ENCODE assay signal across 8 cellular contexts in genomic region chr10:26215923-26216576, GRCh38. TPM values are rescaled to one million over a fixed set of nuclear protein-coding genes. Genes with fewer than 3 reads are reported as not detected.
DNase-seq lines count a peak whose midpoint lies in the region; ATAC-seq and FAIRE-seq lines count a peak whose summit lies in the region.

No MANE protein-coding gene starts in this region.

- peaks cover 27% of the 10 kb centered on the region for H3K4me1 Mint-ChIP-seq in activated naive CD8-positive, alpha-beta T cell treated with anti-CD3 and anti-CD28 coated beads, Interleukin-2, amount 10 ng/mL, durations not matched to agents 7 days and 5 days

- peak; percentile 59 for DNase-seq in activated naive CD8-positive, alpha-beta T cell treated with anti-CD3 and anti-CD28 coated beads, Interleukin-2, amount 10 ng/mL, durations not matched to agents 7 days and 5 days
- DNase-seq in mesenchymal stem cell (no peak), urothelium cell line (ENCODE audit: low spot score) (peak; percentile 81), SJCRH30 (no peak), GM19239 (ENCODE audit: insufficient read length, low spot score) (no peak)

- peaks cover 0 to 40% (median 34%) of the 10 kb centered on the region in 11 experiments; a peak in 18 of 22 replicates for H4K20me1 ChIP-seq in BLaER1 treated with 17β-estradiol and CSF1 and Interleukin-3, amounts not matched to agents 10 nM and 100 nM

- no peaks in the 10 kb centered on the region for H3K36me3 ChIP-seq in BLaER1 treated with 17β-estradiol and CSF1 and Interleukin-3, amounts not matched to agents 10 nM and 100 nM
- H3K36me3 ChIP-seq in HUES6 (ENCODE audit: control insufficient read depth, insufficient read depth, low read length) (no peaks in the 10 kb centered on the region), mesenchymal stem cell (ENCODE audit: control insufficient read depth in 1 of 2, insufficient read depth in 2 of 2, low read depth in 1 of 2, low read length in 2 of 2) (no peaks in the 10 kb centered on the region), SJCRH30 (no peaks in the 10 kb centered on the region)

- H3K14ac ChIP-seq in mesenchymal stem cell (ENCODE audit: low read length in 2 of 2): no peak overlapping the region

- no peaks in the 10 kb centered on the region for H3K79me1 ChIP-seq in mesenchymal stem cell (replicated peaks; ENCODE audit: low read length, poor library complexity, severe bottlenecking)

- no peak overlapping the region for H4K8ac ChIP-seq in mesenchymal stem cell (ENCODE audit: low read length)

- no peak overlapping the region for H2AK5ac ChIP-seq in mesenchymal stem cell (ENCODE audit: low read length, severe bottlenecking)

- no peak overlapping the region for H3K27ac ChIP-seq in BLaER1 treated with 17β-estradiol and CSF1 and Interleukin-3, amounts not matched to agents 10 nM and 100 nM
- H3K27ac ChIP-seq in HUES6 (ENCODE audit: low read depth, low read length) (no peak overlapping the region), mesenchymal stem cell (ENCODE audit: low read length, poor library complexity, severe bottlenecking) (no peak overlapping the region), SJCRH30 (no peak overlapping the region)

- no peak overlapping the region for H3K18ac ChIP-seq in mesenchymal stem cell (ENCODE audit: low read depth in 1 of 2, low read length in 2 of 2)

- no peak overlapping the region for H2BK120ac ChIP-seq in mesenchymal stem cell (ENCODE audit: low read depth, low read length)

- peaks cover 37 to 44% (median 41%) of the 10 kb centered on the region in 10 experiments for H3K4me1 ChIP-seq in BLaER1 treated with 17β-estradiol and CSF1 and Interleukin-3, amounts not matched to agents 10 nM and 100 nM
- H3K4me1 ChIP-seq in HUES6 (ENCODE audit: control insufficient read depth, insufficient read depth, low read length): peaks cover 45% of the 10 kb centered on the region
- peaks cover 22% of the 10 kb centered on the region for H3K4me1 ChIP-seq in mesenchymal stem cell (ENCODE audit: control insufficient read depth, insufficient read depth, low read depth, low read length)
- H3K4me1 ChIP-seq in SJCRH30: no peaks in the 10 kb centered on the region

- peaks cover 5% of the 10 kb centered on the region for H3K36me3 Mint-ChIP-seq in activated naive CD8-positive, alpha-beta T cell treated with anti-CD3 and anti-CD28 coated beads, Interleukin-2, amount 10 ng/mL, durations not matched to agents 7 days and 5 days

- H3K23ac ChIP-seq in mesenchymal stem cell (ENCODE audit: low read length in 2 of 2): no peak overlapping the region

- peaks cover 95 to 100% (median 100%) of the 10 kb centered on the region in 11 experiments for H3K27me3 ChIP-seq in BLaER1 treated with 17β-estradiol and CSF1 and Interleukin-3, amounts not matched to agents 10 nM and 100 nM
- H3K27me3 ChIP-seq in HUES6 (ENCODE audit: control insufficient read depth, insufficient read depth, low read length) (peaks cover 100% of the 10 kb centered on the region), mesenchymal stem cell (ENCODE audit: control insufficient read depth in 1 of 2, insufficient read depth in 1 of 2, low read length in 2 of 2) (peaks cover 85 to 100% of the 10 kb centered on the region in 2 experiments), SJCRH30 (peaks cover 15% of the 10 kb centered on the region)

- peak; percentile 66 for ATAC-seq in activated naive CD8-positive, alpha-beta T cell treated with anti-CD3 and anti-CD28 coated beads, Interleukin-2, amount 10 ng/mL, durations not matched to agents 7 days and 5 days (ENCODE audit: low read depth)
- no peak for ATAC-seq in HG02840 (IDR thresholded peaks at IDR 0.05; ENCODE audit: low FRiP score, unreplicated experiment)

- peaks cover 16 to 39% (median 32%) of the 10 kb centered on the region in 11 experiments; a peak in 21 of 22 replicates for H3K9me3 ChIP-seq in BLaER1 treated with 17β-estradiol and CSF1 and Interleukin-3, amounts not matched to agents 10 nM and 100 nM (replicated peaks in 1 of 11)
- H3K9me3 ChIP-seq in HUES6 (ENCODE audit: control insufficient read depth, insufficient read depth, low read depth, low read length) (no peaks in the 10 kb centered on the region), mesenchymal stem cell (ENCODE audit: control insufficient read depth, low read length) (peaks cover 4% of the 10 kb centered on the region), SJCRH30 (replicated peaks) (no peaks in the 10 kb centered on the region)

- POLR2A ChIA-PET in activated naive CD8-positive, alpha-beta T cell treated with anti-CD3 and anti-CD28 coated beads, Interleukin-2, amount 10 ng/mL, durations not matched to agents 7 days and 5 days (lab: Charles Lee): no interaction called here

- peak overlapping the region; percentile 49 to 66 (median 55) for H3K4me3 ChIP-seq in BLaER1 treated with 17β-estradiol and CSF1 and Interleukin-3, amounts not matched to agents 10 nM and 100 nM
- H3K4me3 ChIP-seq in HUES6 (ENCODE audit: low read depth, low read length) (peak overlapping the region; percentile 58), mesenchymal stem cell (ENCODE audit: insufficient read depth in 1 of 2, low read depth in 1 of 2, low read length in 2 of 2) (peak overlapping the region in 1 of 2 experiments; percentile 32), SJCRH30 (no peak overlapping the region)

- WGBS in mesenchymal stem cell: 2% methylated on average over 57 of the region's 57 CpGs

- H2BK5ac ChIP-seq in mesenchymal stem cell (ENCODE audit: low read depth, low read length, poor library complexity, severe bottlenecking): no peak overlapping the region

- no peaks in the 10 kb centered on the region for H3K9me3 Mint-ChIP-seq in activated naive CD8-positive, alpha-beta T cell treated with anti-CD3 and anti-CD28 coated beads, Interleukin-2, amount 10 ng/mL, durations not matched to agents 7 days and 5 days

- peak overlapping the region; percentile 62 for H3K4me3 Mint-ChIP-seq in activated naive CD8-positive, alpha-beta T cell treated with anti-CD3 and anti-CD28 coated beads, Interleukin-2, amount 10 ng/mL, durations not matched to agents 7 days and 5 days

- no peak overlapping the region for H4K91ac ChIP-seq in mesenchymal stem cell (ENCODE audit: low read length)

- H3K27me3 Mint-ChIP-seq in activated naive CD8-positive, alpha-beta T cell treated with anti-CD3 and anti-CD28 coated beads, Interleukin-2, amount 10 ng/mL, durations not matched to agents 7 days and 5 days: peaks cover 88% of the 10 kb centered on the region

- H2BK15ac ChIP-seq in mesenchymal stem cell (ENCODE audit: low read depth, poor library complexity, severe bottlenecking): no peak overlapping the region

- FAIRE-seq in urothelium cell line (lab: Jason Lieb, UNC) (no peak), GM19239 (lab: Jason Lieb, UNC) (no peak)

- H3K9ac ChIP-seq in BLaER1 treated with 17β-estradiol and CSF1 and Interleukin-3, amounts not matched to agents 10 nM and 100 nM: peak overlapping the region in 2 of 11 experiments; percentile 29 to 38; a peak in 1 of 22 replicates
- H3K9ac ChIP-seq in HUES6 (ENCODE audit: low read length): peak overlapping the region; percentile 60
- no peak overlapping the region for H3K9ac ChIP-seq in mesenchymal stem cell (ENCODE audit: low read length)

- no peak overlapping the region for H2BK12ac ChIP-seq in mesenchymal stem cell (ENCODE audit: low read length in 2 of 2)

- peak overlapping the region; percentile 76 to 99 (median 97) for H3K4me2 ChIP-seq in BLaER1 treated with 17β-estradiol and CSF1 and Interleukin-3, amounts not matched to agents 10 nM and 100 nM
- H3K4me2 ChIP-seq in mesenchymal stem cell (ENCODE audit: low read length, poor library complexity, severe bottlenecking): peak overlapping the region; percentile 29

- no peak overlapping the region for H2AFZ ChIP-seq in mesenchymal stem cell (ENCODE audit: low read depth, low read length)

- no peak overlapping the region for H3K4ac ChIP-seq in mesenchymal stem cell (ENCODE audit: low read depth in 1 of 2, low read length in 2 of 2)

- H3K27ac Mint-ChIP-seq in activated naive CD8-positive, alpha-beta T cell treated with anti-CD3 and anti-CD28 coated beads, Interleukin-2, amount 10 ng/mL, durations not matched to agents 7 days and 5 days: peak overlapping the region; percentile 60

RNA-seq across cellular contexts. Expression of gene GAD2, which starts 0.5 kb away (rescaled TPM):
- total RNA-seq in activated naive CD8-positive, alpha-beta T cell treated with anti-CD3 and anti-CD28 coated beads, Interleukin-2, amount 10 ng/mL, durations not matched to agents 7 days and 5 days: not detected
- polyA plus RNA-seq in mesenchymal stem cell (2013, experiment 1 of 2): not detected
- not detected for polyA plus RNA-seq in mesenchymal stem cell (2013, experiment 2 of 2)
- total RNA-seq in SJCRH30 (2014; rRNA removed; shearing (Covaris generic)): not detected in 2 replicates

Comparison
In these comparisons a context has a peak if more than half of its experiments do, and no peak if none do; other contexts are left out.
1. DNase-seq: peak in activated naive CD8-positive, alpha-beta T cell treated with anti-CD3 and anti-CD28 coated beads, Interleukin-2, amount 10 ng/mL, durations not matched to agents 7 days and 5 days (single experiment) and urothelium cell line (single experiment); none in mesenchymal stem cell (single experiment), SJCRH30 (0 of 2) and GM19239 (single experiment).